ENCODE assay signal across 22 cellular contexts in genomic region chr14:59474172-59474571, GRCh38. TPM values are rescaled to one million over a fixed set of nuclear protein-coding genes. Genes with fewer than 3 reads are reported as not detected.
DNase-seq lines count a peak whose midpoint lies in the region; ATAC-seq and TF ChIP-seq lines count a peak whose summit lies in the region.
"Had no signal": no experiment of that assay in that cellular context is flagged by ENCODE, and none has a peak within 500 bp of the region (broad histone marks: within the 10 kb centered on the region; RNA-seq: fewer than 3 reads in every experiment).

No MANE protein-coding gene starts in this region.

- no peak overlapping the region for H3K4me2 ChIP-seq in mammary epithelial cell (ENCODE audit: insufficient read depth, low read depth, low read length)

- peaks cover 20% of the 10 kb centered on the region for H3K79me2 ChIP-seq in mammary epithelial cell (ENCODE audit: insufficient read depth, low read length)

- ATAC-seq in GM21717 (IDR thresholded peaks at IDR 0.05; ENCODE audit: unreplicated experiment): no peak
- ATAC-seq: activated CD8-positive, alpha-beta memory T cell treated with anti-CD3 and anti-CD28 coated beads, Interleukin-2, amount 10 ng/mL, durations not matched to agents 7 days and 5 days had no signal

- peak; percentile 27 for DNase-seq in MCF 10A (ENCODE audit: unreplicated experiment)
- DNase-seq in mammary epithelial cell: no peak
- peak; percentile 18 for DNase-seq in NCI-H82 treated with DMSO at 0.1 percent for 48 hours (lab: John Stamatoyannopoulos, UW; ENCODE audit: unreplicated experiment)
- DNase-seq in esophagus muscularis mucosa (ENCODE audit: extremely low spot score): no peak
- DNase-seq in sigmoid colon: no peak
- no peak for DNase-seq in GF-D8 (lab: John Stamatoyannopoulos, UW)
- no peak for DNase-seq in NCI-H1105 treated with DMSO at 0.1 percent for 48 hours (lab: John Stamatoyannopoulos, UW)
- DNase-seq: activated CD4-positive, alpha-beta T cell treated with anti-CD3 and anti-CD28 coated beads for 1 hour; activated CD8-positive, alpha-beta memory T cell treated with anti-CD3 and anti-CD28 coated beads, Interleukin-2, amount 10 ng/mL, durations not matched to agents 7 days and 5 days; activated effector memory CD4-positive, alpha-beta T cell treated with anti-CD3 and anti-CD28 coated beads, Interleukin-2, amount 50 U/mL, for 16 hours; CD4-positive, CD25-positive, alpha-beta regulatory T cell; DND-41; H7; heart right ventricle; Kasumi-1; mesendoderm; NCI-H1436; NCI-H2227 treated with DMSO at 0.1 percent for 48 hours; nephron progenitor cell; retina had no signal

- H3K36me3 Mint-ChIP-seq in MCF 10A (ENCODE audit: insufficient read depth, unreplicated experiment): peaks cover 53% of the 10 kb centered on the region

- intact Hi-C loops in MCF 10A (cut with micrococcal nuclease): no loop called here
- intact Hi-C loops in mammary epithelial cell (cut with micrococcal nuclease): no loop called here
- intact Hi-C loops in esophagus muscularis mucosa (cut with DNase I): no loop called here
- intact Hi-C loops in sigmoid colon (cut with DNase I): no loop called here

- no peaks in the 10 kb centered on the region for H3K4me1 ChIP-seq in mammary epithelial cell (ENCODE audit: insufficient read depth, low read length)
- peaks cover 0 to 31% (median 16%) of the 10 kb centered on the region in 4 donors for H3K4me1 ChIP-seq in esophagus muscularis mucosa
- peaks cover 0 to 12% (median 7%) of the 10 kb centered on the region in 4 donors for H3K4me1 ChIP-seq in sigmoid colon

- WGBS in mammary epithelial cell (ENCODE audit: low coverage, missing lambda C conversion rate): 0% methylated on average over 1 of the region's 1 CpG
- 29% methylated on average over 1 of the region's 1 CpG for WGBS in esophagus muscularis mucosa
- 78 to 83% methylated on average over 1 of the region's 1 CpG for WGBS in sigmoid colon, 2 donors

- H3K27ac ChIP-seq in mammary epithelial cell (ENCODE audit: insufficient read depth, low read depth, low read length) (no peak overlapping the region), esophagus muscularis mucosa (replicated peaks in 1 of 4) (peak overlapping the region; percentile 5 to 68 (median 58)), sigmoid colon (peak overlapping the region; percentile 27 to 69 (median 52))
- H3K27ac ChIP-seq: heart right ventricle had no signal

- H3K9ac ChIP-seq in mammary epithelial cell (ENCODE audit: insufficient read depth, low read length): no peak overlapping the region

- H3K27me3 Mint-ChIP-seq in MCF 10A (ENCODE audit: insufficient read depth, unreplicated experiment): no peaks in the 10 kb centered on the region
- H3K27me3 Mint-ChIP-seq: activated CD8-positive, alpha-beta memory T cell treated with anti-CD3 and anti-CD28 coated beads, Interleukin-2, amount 10 ng/mL, durations not matched to agents 7 days and 5 days; CD4-positive, CD25-positive, alpha-beta regulatory T cell; stimulated activated naive CD8-positive, alpha-beta T cell treated with anti-CD3 and anti-CD28 coated beads, Interleukin-15, Interleukin-2, amounts not matched to agents 100 ng/mL and 50 ng/mL, for 24 hours had no signal

- TF ChIP-seq POLR2A in esophagus muscularis mucosa (IDR thresholded peaks at IDR 0.05; ENCODE audit: low read depth) (no peak), sigmoid colon (IDR thresholded peaks at IDR 0.05) (no peak)

- TF ChIP-seq EP300 in esophagus muscularis mucosa (IDR thresholded peaks at IDR 0.05) (no peak), sigmoid colon (IDR thresholded peaks at IDR 0.05) (no peak)

- TF ChIP-seq CTCF in MCF 10A (IDR thresholded peaks at IDR 0.05; ENCODE audit: unreplicated experiment) (no peak), mammary epithelial cell (conservative IDR thresholded peaks at IDR 0.05 in 1 of 2, IDR thresholded peaks at IDR 0.05 in 1 of 2; ENCODE audit: extremely low read depth in 1 of 2, insufficient read depth in 1 of 2, low read depth in 1 of 2, low read length in 2 of 2) (no peak), esophagus muscularis mucosa (IDR thresholded peaks at IDR 0.05) (no peak), sigmoid colon (IDR thresholded peaks at IDR 0.05) (no peak)

- no peaks in the 10 kb centered on the region for H3K27me3 ChIP-seq in mammary epithelial cell (ENCODE audit: insufficient read depth, low read length)
- no peaks in the 10 kb centered on the region for H3K27me3 ChIP-seq in esophagus muscularis mucosa
- H3K27me3 ChIP-seq in sigmoid colon: no peaks in the 10 kb centered on the region
- H3K27me3 ChIP-seq: heart right ventricle had no signal

- peaks cover 39% of the 10 kb centered on the region for H3K36me3 ChIP-seq in mammary epithelial cell (ENCODE audit: insufficient read depth, low read length)
- peaks cover 4 to 70% (median 43%) of the 10 kb centered on the region in 4 donors for H3K36me3 ChIP-seq in esophagus muscularis mucosa
- H3K36me3 ChIP-seq in sigmoid colon: peaks cover 0 to 61% (median 8%) of the 10 kb centered on the region in 4 donors

- no peaks in the 10 kb centered on the region for H4K20me1 ChIP-seq in mammary epithelial cell (ENCODE audit: insufficient read depth, low read length)

- H3K9me3 ChIP-seq in mammary epithelial cell (replicated peaks; ENCODE audit: insufficient read depth, low read length): no peaks in the 10 kb centered on the region
- H3K9me3 ChIP-seq in esophagus muscularis mucosa: no peaks in the 10 kb centered on the region
- no peaks in the 10 kb centered on the region for H3K9me3 ChIP-seq in sigmoid colon
- H3K9me3 ChIP-seq: heart right ventricle had no signal

- no peak overlapping the region for H3K4me3 Mint-ChIP-seq in MCF 10A (ENCODE audit: unreplicated experiment)
- H3K4me3 Mint-ChIP-seq: activated CD8-positive, alpha-beta memory T cell treated with anti-CD3 and anti-CD28 coated beads, Interleukin-2, amount 10 ng/mL, durations not matched to agents 7 days and 5 days; CD4-positive, CD25-positive, alpha-beta regulatory T cell; nephron progenitor cell; stimulated activated naive CD8-positive, alpha-beta T cell treated with anti-CD3 and anti-CD28 coated beads, Interleukin-15, Interleukin-2, amounts not matched to agents 100 ng/mL and 50 ng/mL, for 24 hours had no signal

- H3K4me3 ChIP-seq in mammary epithelial cell (replicated peaks in 1 of 3; ENCODE audit: insufficient read depth in 1 of 3, low read depth in 2 of 3, low read length in 3 of 3): no peak overlapping the region
- no peak overlapping the region for H3K4me3 ChIP-seq in esophagus muscularis mucosa
- H3K4me3 ChIP-seq in sigmoid colon: no peak overlapping the region
- H3K4me3 ChIP-seq: heart right ventricle had no signal

- no peak overlapping the region for H2AFZ ChIP-seq in mammary epithelial cell (ENCODE audit: low read depth, low read length)

- dilution Hi-C loops in mammary epithelial cell (cut with HindIII; ENCODE audit: low sequenced_read_pairs): no loop called here

- CTCF ChIA-PET in MCF 10A (lab: Yijun Ruan, JAX) (no interaction called here), mammary epithelial cell (lab: Charles Lee; ENCODE audit: low non-redundant PET) (no interaction called here)

- H3K4me1 Mint-ChIP-seq in MCF 10A (ENCODE audit: insufficient read depth, unreplicated experiment): peaks cover 25% of the 10 kb centered on the region
- H3K4me1 Mint-ChIP-seq: nephron progenitor cell had no signal

- in situ Hi-C loops in mammary epithelial cell (cut with MboI; ENCODE audit: low sequenced_read_pairs in 2 of 2): no loop called here

- POLR2A ChIA-PET in MCF 10A (lab: Yijun Ruan, JAX): interaction anchor here (1.0 to 1.3 kb wide), 2 partner anchors 9 to 10 kb away, joined by 4 to 5 read pairs; partner anchors contain the start of genes JKAMP and L3HYPDH

- no TSS peak for BruUV-seq in MCF 10A (replicated peaks; lab: Mats Ljungman, UMichigan)
- BruUV-seq in mammary epithelial cell (replicated peaks; lab: Mats Ljungman, UMichigan): no TSS peak

- no peaks in the 10 kb centered on the region for H3K9me3 Mint-ChIP-seq in MCF 10A (ENCODE audit: unreplicated experiment)
- H3K9me3 Mint-ChIP-seq: CD4-positive, CD25-positive, alpha-beta regulatory T cell; nephron progenitor cell; stimulated activated naive CD8-positive, alpha-beta T cell treated with anti-CD3 and anti-CD28 coated beads, Interleukin-15, Interleukin-2, amounts not matched to agents 100 ng/mL and 50 ng/mL, for 24 hours had no signal

- no peak overlapping the region for H3K27ac Mint-ChIP-seq in MCF 10A (ENCODE audit: low read depth, unreplicated experiment)
- H3K27ac Mint-ChIP-seq: activated CD8-positive, alpha-beta memory T cell treated with anti-CD3 and anti-CD28 coated beads, Interleukin-2, amount 10 ng/mL, durations not matched to agents 7 days and 5 days; CD4-positive, CD25-positive, alpha-beta regulatory T cell; nephron progenitor cell; stimulated activated naive CD8-positive, alpha-beta T cell treated with anti-CD3 and anti-CD28 coated beads, Interleukin-15, Interleukin-2, amounts not matched to agents 100 ng/mL and 50 ng/mL, for 24 hours had no signal

RNA-seq across cellular contexts. Expression of gene GPR135, which starts 9.0 kb away (rescaled TPM):
- total RNA-seq in MCF 10A (2022) (7.6 and 7.7 TPM in 2 replicates), mammary epithelial cell (1 to 10 TPM; 3.3 to 4.8 TPM), esophagus muscularis mucosa (1 to 10 TPM; 4.3 to 9.1 (median 6.4) TPM), sigmoid colon (10 to 100 TPM in 1 of 4 donors, 1 to 10 TPM in 3; 5.2 to 12.7 (median 6.1) TPM)
- polyA plus RNA-seq in mammary epithelial cell (0.28 TPM), sigmoid colon (under 1 TPM in 1 of 3 donors, not detected in 2; 0.50 TPM)
- polyA minus RNA-seq in mammary epithelial cell: not detected

RNA-seq across cellular contexts. Expression of gene L3HYPDH, which starts 10.0 kb away (rescaled TPM):
- 32.5 and 35.0 TPM in 2 replicates for total RNA-seq in MCF 10A (2022)
- total RNA-seq in mammary epithelial cell: 10 to 100 TPM; 23.4 to 30.2 TPM
- 14.8 TPM for polyA plus RNA-seq in mammary epithelial cell
- polyA minus RNA-seq in mammary epithelial cell: not detected
- total RNA-seq in esophagus muscularis mucosa: 10 to 100 TPM; 20.2 to 32.2 (median 26.0) TPM
- total RNA-seq in sigmoid colon: 10 to 100 TPM; 23.9 to 46.0 (median 30.4) TPM
- 10 to 100 TPM in 1 of 3 donors, 1 to 10 TPM in 2; 1.2 to 12.0 (median 3.0) TPM for polyA plus RNA-seq in sigmoid colon

RNA-seq across cellular contexts. Expression of gene JKAMP, which starts 10.1 kb away (rescaled TPM):
- total RNA-seq in MCF 10A (2022): 29.7 and 35.8 TPM in 2 replicates
- 10 to 100 TPM; 36.6 to 99.9 TPM for total RNA-seq in mammary epithelial cell
- polyA plus RNA-seq in mammary epithelial cell: 78.8 TPM
- 78.0 TPM for polyA minus RNA-seq in mammary epithelial cell
- 10 to 100 TPM; 23.3 to 27.8 (median 26.3) TPM for total RNA-seq in esophagus muscularis mucosa
- total RNA-seq in sigmoid colon: 10 to 100 TPM; 26.6 to 49.0 (median 37.5) TPM
- polyA plus RNA-seq in sigmoid colon: 10 to 100 TPM in 1 of 3 donors, 1 to 10 TPM in 2; 9.0 to 27.3 (median 9.0) TPM

Comparison
In these comparisons a context has a peak if more than half of its experiments do, and no peak if none do; other contexts are left out.
1. DNase-seq: peak in MCF 10A (single experiment) and NCI-H82 treated with DMSO at 0.1 percent for 48 hours (single experiment); none in mammary epithelial cell (single experiment), esophagus muscularis mucosa (single experiment), sigmoid colon (single experiment), GF-D8 (single experiment) and NCI-H1105 treated with DMSO at 0.1 percent for 48 hours (single experiment).